In the genomic region with DNA sequence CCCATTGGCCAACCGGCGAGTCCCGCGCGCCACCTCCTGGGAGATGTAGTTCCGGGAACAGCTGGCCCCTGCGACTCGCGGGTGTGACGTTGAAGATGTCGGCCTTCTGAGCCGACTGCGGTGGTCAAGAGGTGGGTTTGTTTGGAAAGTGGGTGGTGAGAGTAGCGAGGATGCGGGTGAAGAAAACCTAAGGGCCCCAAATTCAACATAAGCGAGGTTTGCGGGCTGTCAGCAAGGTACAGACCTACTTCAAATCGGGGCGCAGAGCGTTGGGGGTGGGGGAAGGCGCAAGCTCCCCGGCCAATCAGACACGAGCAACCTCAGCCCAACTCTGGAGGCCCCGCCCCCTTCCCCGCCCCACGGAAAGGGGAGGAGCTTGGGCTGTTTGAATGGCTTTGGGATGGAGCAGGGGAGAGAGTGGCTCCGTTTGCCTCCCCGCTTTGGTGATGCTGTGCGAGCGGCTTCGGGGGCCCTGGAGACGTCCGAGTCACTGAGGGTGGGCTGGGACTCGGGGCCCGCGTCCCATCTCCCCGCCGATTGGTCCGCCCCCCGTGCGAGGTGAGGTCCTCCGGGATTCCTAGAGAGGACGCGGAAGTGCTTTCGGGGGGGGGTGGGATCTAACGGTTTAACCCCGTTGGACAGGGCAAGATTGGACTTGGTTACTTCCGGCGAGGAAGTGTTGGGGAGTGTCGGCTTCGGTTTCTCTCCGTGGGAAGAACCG, we compare ENCODE assay signal across 1 cellular context.
TF ChIP-seq lines count a peak whose summit lies in the region.

ZKSCAN5 (plus strand) TSS at position 60 of the 721 bp plus-strand sequence. CDS start 1,383 bp downstream, outside the sequence.

TF ChIP-seq in GM12878, 131 proteins besides CTCF, POLR2A, EP300 and RAD21 (continued from another document and continues in another):
- TF ChIP-seq NBN (IDR thresholded peaks at IDR 0.05) (peak; percentile 91), ZNF384 (IDR thresholded peaks at IDR 0.05; ENCODE audit: borderline replicate concordance, low read depth, low read length) (no peak), BMI1 (IDR thresholded peaks at IDR 0.05; ENCODE audit: borderline replicate concordance) (no peak), KDM1A (IDR thresholded peaks at IDR 0.05; ENCODE audit: borderline replicate concordance) (no peak), ESRRA (IDR thresholded peaks at IDR 0.05; ENCODE audit: low read length) (no peak), BCL11A (IDR thresholded peaks at IDR 0.05; ENCODE audit: low read depth, low read length) (no peak), ETV6 (conservative IDR thresholded peaks at IDR 0.05 in 1 of 2, IDR thresholded peaks at IDR 0.05 in 1 of 2; ENCODE audit: borderline replicate concordance in 1 of 2, low read depth in 1 of 2) (peak in 1 of 2 experiments; percentile 77; a peak in 2 of 4 replicates), IRF4 (IDR thresholded peaks at IDR 0.05; ENCODE audit: low read depth, low read length) (0 out of 2 replicates have a peak, but pooled peaks have one; percentile 23), RB1 (IDR thresholded peaks at IDR 0.05; ENCODE audit: borderline replicate concordance) (no peak; the same call in 1 of the 2 replicates), SMAD1 (IDR thresholded peaks at IDR 0.05; ENCODE audit: low read depth, partially characterized antibody) (peak; percentile 84), PRDM15 (CRISPR knock-in tag; IDR thresholded peaks at IDR 0.05) (no peak), HDAC6 (IDR thresholded peaks at IDR 0.05; ENCODE audit: unreplicated experiment) (peak; percentile 25), FOXK2 (IDR thresholded peaks at IDR 0.05) (peak; percentile 39; the same call in 1 of the 2 replicates), SPI1 (IDR thresholded peaks at IDR 0.05; ENCODE audit: borderline replicate concordance, insufficient read depth, low read depth, low read length) (peak; percentile 44; the same call in 1 of the 2 replicates), CHD1 (IDR thresholded peaks at IDR 0.05; ENCODE audit: low read depth, low read length) (no peak), CBX5 (IDR thresholded peaks at IDR 0.05; ENCODE audit: low read depth) (no peak), ZSCAN29 (IDR thresholded peaks at IDR 0.05) (no peak), RUNX3 (IDR thresholded peaks at IDR 0.05; ENCODE audit: low read length) (peak; percentile 69), MYB (IDR thresholded peaks at IDR 0.05; ENCODE audit: borderline replicate concordance, low read depth, low read length) (0 out of 2 replicates have a peak, but pooled peaks have one; percentile 65), CBFB (IDR thresholded peaks at IDR 0.05; ENCODE audit: low read depth) (peak; percentile 67; the same call in 1 of the 2 replicates), NRF1 (conservative IDR thresholded peaks at IDR 0.05; ENCODE audit: low read depth, low read length) (no peak), CREB1 (IDR thresholded peaks at IDR 0.05; ENCODE audit: low read depth) (peak; percentile 87), ZNF24 (IDR thresholded peaks at IDR 0.05) (no peak), SUPT20H (IDR thresholded peaks at IDR 0.05; ENCODE audit: borderline replicate concordance, control insufficient read depth, low read depth, low read length) (no peak), SRF (IDR thresholded peaks at IDR 0.05; ENCODE audit: low read depth in 2 of 2, low read length in 2 of 2) (peak; percentile 34 to 75; a peak in 1 of 4 replicates), STAT3 (IDR thresholded peaks at IDR 0.05; ENCODE audit: low read depth, low read length) (no peak), RFX5 (IDR thresholded peaks at IDR 0.05; ENCODE audit: low read depth, low read length) (0 out of 2 replicates have a peak, but pooled peaks have one; percentile 40), PKNOX1 (IDR thresholded peaks at IDR 0.05) (peak; percentile 44), MXI1 (IDR thresholded peaks at IDR 0.05; ENCODE audit: low read depth, low read length) (peak; percentile 35; the same call in 1 of the 2 replicates), E2F4 (IDR thresholded peaks at IDR 0.05; ENCODE audit: low read depth, low read length) (no peak), CREM (IDR thresholded peaks at IDR 0.05; ENCODE audit: low read depth) (peak; percentile 91), NFIC (IDR thresholded peaks at IDR 0.05; ENCODE audit: low read depth, low read length) (no peak)
- TF ChIP-seq, protein P1, sequence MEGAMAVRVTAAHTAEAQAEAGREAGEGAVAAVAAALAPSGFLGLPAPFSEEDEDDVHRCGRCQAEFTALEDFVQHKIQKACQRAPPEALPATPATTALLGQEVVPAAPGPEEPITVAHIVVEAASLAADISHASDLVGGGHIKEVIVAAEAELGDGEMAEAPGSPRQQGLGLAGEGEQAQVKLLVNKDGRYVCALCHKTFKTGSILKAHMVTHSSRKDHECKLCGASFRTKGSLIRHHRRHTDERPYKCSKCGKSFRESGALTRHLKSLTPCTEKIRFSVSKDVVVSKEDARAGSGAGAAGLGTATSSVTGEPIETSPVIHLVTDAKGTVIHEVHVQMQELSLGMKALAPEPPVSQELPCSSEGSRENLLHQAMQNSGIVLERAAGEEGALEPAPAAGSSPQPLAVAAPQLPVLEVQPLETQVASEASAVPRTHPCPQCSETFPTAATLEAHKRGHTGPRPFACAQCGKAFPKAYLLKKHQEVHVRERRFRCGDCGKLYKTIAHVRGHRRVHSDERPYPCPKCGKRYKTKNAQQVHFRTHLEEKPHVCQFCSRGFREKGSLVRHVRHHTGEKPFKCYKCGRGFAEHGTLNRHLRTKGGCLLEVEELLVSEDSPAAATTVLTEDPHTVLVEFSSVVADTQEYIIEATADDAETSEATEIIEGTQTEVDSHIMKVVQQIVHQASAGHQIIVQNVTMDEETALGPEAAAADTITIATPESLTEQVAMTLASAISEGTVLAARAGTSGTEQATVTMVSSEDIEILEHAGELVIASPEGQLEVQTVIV (IDR thresholded peaks at IDR 0.05; ENCODE audit: borderline replicate concordance, partially characterized antibody): peak; percentile 62
- TF ChIP-seq, protein P2, sequence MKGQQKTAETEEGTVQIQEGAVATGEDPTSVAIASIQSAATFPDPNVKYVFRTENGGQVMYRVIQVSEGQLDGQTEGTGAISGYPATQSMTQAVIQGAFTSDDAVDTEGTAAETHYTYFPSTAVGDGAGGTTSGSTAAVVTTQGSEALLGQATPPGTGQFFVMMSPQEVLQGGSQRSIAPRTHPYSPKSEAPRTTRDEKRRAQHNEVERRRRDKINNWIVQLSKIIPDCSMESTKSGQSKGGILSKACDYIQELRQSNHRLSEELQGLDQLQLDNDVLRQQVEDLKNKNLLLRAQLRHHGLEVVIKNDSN (IDR thresholded peaks at IDR 0.05; ENCODE audit: borderline replicate concordance, extremely low read length, insufficient read depth, low read depth, low read length): no peak
- TF ChIP-seq, protein P3, sequence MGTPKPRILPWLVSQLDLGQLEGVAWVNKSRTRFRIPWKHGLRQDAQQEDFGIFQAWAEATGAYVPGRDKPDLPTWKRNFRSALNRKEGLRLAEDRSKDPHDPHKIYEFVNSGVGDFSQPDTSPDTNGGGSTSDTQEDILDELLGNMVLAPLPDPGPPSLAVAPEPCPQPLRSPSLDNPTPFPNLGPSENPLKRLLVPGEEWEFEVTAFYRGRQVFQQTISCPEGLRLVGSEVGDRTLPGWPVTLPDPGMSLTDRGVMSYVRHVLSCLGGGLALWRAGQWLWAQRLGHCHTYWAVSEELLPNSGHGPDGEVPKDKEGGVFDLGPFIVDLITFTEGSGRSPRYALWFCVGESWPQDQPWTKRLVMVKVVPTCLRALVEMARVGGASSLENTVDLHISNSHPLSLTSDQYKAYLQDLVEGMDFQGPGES (IDR thresholded peaks at IDR 0.05): peak; percentile 44
- TF ChIP-seq, protein P4, sequence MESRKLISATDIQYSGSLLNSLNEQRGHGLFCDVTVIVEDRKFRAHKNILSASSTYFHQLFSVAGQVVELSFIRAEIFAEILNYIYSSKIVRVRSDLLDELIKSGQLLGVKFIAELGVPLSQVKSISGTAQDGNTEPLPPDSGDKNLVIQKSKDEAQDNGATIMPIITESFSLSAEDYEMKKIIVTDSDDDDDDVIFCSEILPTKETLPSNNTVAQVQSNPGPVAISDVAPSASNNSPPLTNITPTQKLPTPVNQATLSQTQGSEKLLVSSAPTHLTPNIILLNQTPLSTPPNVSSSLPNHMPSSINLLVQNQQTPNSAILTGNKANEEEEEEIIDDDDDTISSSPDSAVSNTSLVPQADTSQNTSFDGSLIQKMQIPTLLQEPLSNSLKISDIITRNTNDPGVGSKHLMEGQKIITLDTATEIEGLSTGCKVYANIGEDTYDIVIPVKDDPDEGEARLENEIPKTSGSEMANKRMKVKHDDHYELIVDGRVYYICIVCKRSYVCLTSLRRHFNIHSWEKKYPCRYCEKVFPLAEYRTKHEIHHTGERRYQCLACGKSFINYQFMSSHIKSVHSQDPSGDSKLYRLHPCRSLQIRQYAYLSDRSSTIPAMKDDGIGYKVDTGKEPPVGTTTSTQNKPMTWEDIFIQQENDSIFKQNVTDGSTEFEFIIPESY (IDR thresholded peaks at IDR 0.05): no peak
- TF ChIP-seq, protein P5, sequence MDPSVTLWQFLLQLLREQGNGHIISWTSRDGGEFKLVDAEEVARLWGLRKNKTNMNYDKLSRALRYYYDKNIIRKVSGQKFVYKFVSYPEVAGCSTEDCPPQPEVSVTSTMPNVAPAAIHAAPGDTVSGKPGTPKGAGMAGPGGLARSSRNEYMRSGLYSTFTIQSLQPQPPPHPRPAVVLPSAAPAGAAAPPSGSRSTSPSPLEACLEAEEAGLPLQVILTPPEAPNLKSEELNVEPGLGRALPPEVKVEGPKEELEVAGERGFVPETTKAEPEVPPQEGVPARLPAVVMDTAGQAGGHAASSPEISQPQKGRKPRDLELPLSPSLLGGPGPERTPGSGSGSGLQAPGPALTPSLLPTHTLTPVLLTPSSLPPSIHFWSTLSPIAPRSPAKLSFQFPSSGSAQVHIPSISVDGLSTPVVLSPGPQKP (IDR thresholded peaks at IDR 0.05; ENCODE audit: low read depth, low read length): peak; percentile 92
- TF ChIP-seq, protein P6, sequence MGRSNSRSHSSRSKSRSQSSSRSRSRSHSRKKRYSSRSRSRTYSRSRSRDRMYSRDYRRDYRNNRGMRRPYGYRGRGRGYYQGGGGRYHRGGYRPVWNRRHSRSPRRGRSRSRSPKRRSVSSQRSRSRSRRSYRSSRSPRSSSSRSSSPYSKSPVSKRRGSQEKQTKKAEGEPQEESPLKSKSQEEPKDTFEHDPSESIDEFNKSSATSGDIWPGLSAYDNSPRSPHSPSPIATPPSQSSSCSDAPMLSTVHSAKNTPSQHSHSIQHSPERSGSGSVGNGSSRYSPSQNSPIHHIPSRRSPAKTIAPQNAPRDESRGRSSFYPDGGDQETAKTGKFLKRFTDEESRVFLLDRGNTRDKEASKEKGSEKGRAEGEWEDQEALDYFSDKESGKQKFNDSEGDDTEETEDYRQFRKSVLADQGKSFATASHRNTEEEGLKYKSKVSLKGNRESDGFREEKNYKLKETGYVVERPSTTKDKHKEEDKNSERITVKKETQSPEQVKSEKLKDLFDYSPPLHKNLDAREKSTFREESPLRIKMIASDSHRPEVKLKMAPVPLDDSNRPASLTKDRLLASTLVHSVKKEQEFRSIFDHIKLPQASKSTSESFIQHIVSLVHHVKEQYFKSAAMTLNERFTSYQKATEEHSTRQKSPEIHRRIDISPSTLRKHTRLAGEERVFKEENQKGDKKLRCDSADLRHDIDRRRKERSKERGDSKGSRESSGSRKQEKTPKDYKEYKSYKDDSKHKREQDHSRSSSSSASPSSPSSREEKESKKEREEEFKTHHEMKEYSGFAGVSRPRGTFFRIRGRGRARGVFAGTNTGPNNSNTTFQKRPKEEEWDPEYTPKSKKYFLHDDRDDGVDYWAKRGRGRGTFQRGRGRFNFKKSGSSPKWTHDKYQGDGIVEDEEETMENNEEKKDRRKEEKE (IDR thresholded peaks at IDR 0.05): no peak
